ENCODE assay signal across 19 cellular contexts in genomic region chr12:76789335-76790050, GRCh38.
"Had no signal": no experiment of that assay in that cellular context is flagged by ENCODE, and none has a peak within 500 bp of the region (broad histone marks: within the 10 kb centered on the region; RNA-seq: fewer than 3 reads in every experiment).

No MANE protein-coding gene starts in this region.

- H3K4me3 Mint-ChIP-seq: activated naive CD8-positive, alpha-beta T cell; effector memory CD8-positive, alpha-beta T cell; stimulated activated naive B cell treated with anti-CD40 and anti-IgM and Interleukin-4, amounts not matched to agents 10 μg/mL and 1 μg/mL and 100 μg/mL, for 72 hours had no signal

- ATAC-seq: effector memory CD8-positive, alpha-beta T cell; heart right ventricle; left ventricle myocardium superior; stimulated activated naive B cell treated with anti-CD40 and anti-IgM and Interleukin-4, amounts not matched to agents 10 μg/mL and 1 μg/mL and 100 μg/mL, for 72 hours had no signal

- H3K27ac ChIP-seq: esophagus squamous epithelium, heart right ventricle, parathyroid adenoma, thyroid gland had no signal

- H3K9ac ChIP-seq: parathyroid adenoma had no signal

- H3K27ac Mint-ChIP-seq: activated naive CD8-positive, alpha-beta T cell; effector memory CD8-positive, alpha-beta T cell; stimulated activated naive B cell treated with anti-CD40 and anti-IgM and Interleukin-4, amounts not matched to agents 10 μg/mL and 1 μg/mL and 100 μg/mL, for 72 hours had no signal

- H3K9me3 ChIP-seq: esophagus squamous epithelium, sigmoid colon, thyroid gland had no signal

- H3K36me3 ChIP-seq: esophagus squamous epithelium, heart right ventricle, sigmoid colon, thyroid gland had no signal

- H3K27me3 ChIP-seq: esophagus squamous epithelium, heart right ventricle, sigmoid colon, thyroid gland had no signal

- H3K4me3 ChIP-seq: esophagus squamous epithelium, heart right ventricle, sigmoid colon, thyroid gland had no signal

- H3K27me3 Mint-ChIP-seq: activated naive CD8-positive, alpha-beta T cell; effector memory CD8-positive, alpha-beta T cell; stimulated activated naive B cell treated with anti-CD40 and anti-IgM and Interleukin-4, amounts not matched to agents 10 μg/mL and 1 μg/mL and 100 μg/mL, for 72 hours had no signal

- H2AFZ ChIP-seq: parathyroid adenoma had no signal

- H3K9me3 Mint-ChIP-seq: effector memory CD8-positive, alpha-beta T cell had no signal

- DNase-seq: activated CD4-positive, alpha-beta T cell treated with anti-CD3 and anti-CD28 coated beads for 48 hours; activated CD4-positive, CD25-positive, alpha-beta regulatory T cell; activated CD8-positive, alpha-beta memory T cell treated with anti-CD3 and anti-CD28 coated beads, Interleukin-2, amount 50 U/mL, for 4 hours; activated gamma-delta T cell; activated T-cell treated with anti-CD3 and anti-CD28 coated beads, Interleukin-2, amount 50 U/mL, for 48 hours; amniotic stem cell; dermis blood vessel endothelial cell; effector memory CD8-positive, alpha-beta T cell; esophagus squamous epithelium; heart right ventricle; kidney glomerular epithelial cell; left ventricle myocardium superior; sigmoid colon; stimulated activated CD4-positive, alpha-beta T cell treated with anti-CD3 and anti-CD28 coated beads, Interleukin-4, amount 100 ng/mL, for 24 hours; stimulated activated naive B cell treated with anti-CD40 and anti-IgM and Interleukin-4, amounts not matched to agents 10 μg/mL and 1 μg/mL and 100 μg/mL, for 72 hours; T-helper 9 cell; thyroid gland had no signal
